Comparison of ENCODE assay signal across 8 cellular contexts in genomic region chr1:84478876-84479868, GRCh38. TPM values are rescaled to one million over a fixed set of nuclear protein-coding genes. Genes with fewer than 3 reads are reported as not detected.
DNase-seq lines count a peak whose midpoint lies in the region; ATAC-seq and TF ChIP-seq lines count a peak whose summit lies in the region.

Gene RPF1 (plus strand): TSS chr1:84479266. CDS start chr1:84479282, 16 bp downstream.

- H3K36me3 ChIP-seq in GM23338 (ENCODE audit: insufficient read depth) = peaks cover 9% of the 10 kb centered on the region; the same call in 1 of the 2 replicates
- peaks cover 32% of the 10 kb centered on the region for H3K36me3 ChIP-seq in RWPE2 (ENCODE audit: low read depth)

- H4K20me1 ChIP-seq in GM23338 (replicated peaks; ENCODE audit: insufficient read depth) = peaks cover 6% of the 10 kb centered on the region; the same call in 1 of the 2 replicates

- H3K4me1 Mint-ChIP-seq in GM23338 (peaks cover 6% of the 10 kb centered on the region), nephron progenitor cell (peaks cover 34% of the 10 kb centered on the region)
- H3K4me1 Mint-ChIP-seq in stimulated activated naive CD8-positive, alpha-beta T cell treated with anti-CD3 and anti-CD28 coated beads, Interleukin-15, Interleukin-2, amounts not matched to agents 100 ng/mL and 50 ng/mL, for 24 hours (ENCODE audit: low read depth) = peaks cover 43% of the 10 kb centered on the region

- H3K4me3 ChIP-seq in GM23338 (peak within 1 kb of the TSS; percentile 61), RWPE2 (ENCODE audit: severe bottlenecking) (peak within 1 kb of the TSS; percentile 60)

- H3K9me3 ChIP-seq in RWPE2 (ENCODE audit: severe bottlenecking) = no peaks in the 10 kb centered on the region

- TF ChIP-seq CTCF in GM23338 (conservative IDR thresholded peaks at IDR 0.05; ENCODE audit: low read depth in 2 of 2) (no peak), RWPE2 (IDR thresholded peaks at IDR 0.05; ENCODE audit: poor library complexity, severe bottlenecking) (no peak), nephron progenitor cell (IDR thresholded peaks at IDR 0.05) (no peak)

- peaks cover 9% of the 10 kb centered on the region for H3K4me1 ChIP-seq in GM23338 (ENCODE audit: insufficient read depth)
- H3K4me1 ChIP-seq in RWPE2 (ENCODE audit: insufficient read depth, poor library complexity, severe bottlenecking) = peaks cover 14% of the 10 kb centered on the region

- peak within 1 kb of the TSS; percentile 92 for H2AFZ ChIP-seq in GM23338

- peak within 1 kb of the TSS; percentile 98 for H3K27ac Mint-ChIP-seq in GM23338
- H3K27ac Mint-ChIP-seq in nephron progenitor cell = peak within 1 kb of the TSS; percentile 99
- H3K27ac Mint-ChIP-seq in stimulated activated naive CD8-positive, alpha-beta T cell treated with anti-CD3 and anti-CD28 coated beads, Interleukin-15, Interleukin-2, amounts not matched to agents 100 ng/mL and 50 ng/mL, for 24 hours = peak within 1 kb of the TSS; percentile 99

- H3K9me2 ChIP-seq in GM23338 (ENCODE audit: insufficient read depth) = peaks cover 13% of the 10 kb centered on the region

- peak within 1 kb of the TSS; percentile 58 for H3K27ac ChIP-seq in GM23338 (ENCODE audit: low read depth)
- H3K27ac ChIP-seq in RWPE2 (ENCODE audit: poor library complexity, severe bottlenecking) = peak within 1 kb of the TSS; percentile 60

- H3K36me3 Mint-ChIP-seq in GM23338 (ENCODE audit: low read depth) (peaks cover 28% of the 10 kb centered on the region), nephron progenitor cell (ENCODE audit: low read depth) (peaks cover 46% of the 10 kb centered on the region)
- peaks cover 46% of the 10 kb centered on the region for H3K36me3 Mint-ChIP-seq in stimulated activated naive CD8-positive, alpha-beta T cell treated with anti-CD3 and anti-CD28 coated beads, Interleukin-15, Interleukin-2, amounts not matched to agents 100 ng/mL and 50 ng/mL, for 24 hours (ENCODE audit: low read depth)

- peaks cover 45% of the 10 kb centered on the region for H3K79me2 ChIP-seq in GM23338 (replicated peaks; ENCODE audit: insufficient read depth)

- peak; percentile 98 for ATAC-seq in GM23338
- ATAC-seq in RWPE2 (ENCODE audit: low read depth) = peak; percentile 94

- peaks cover 24% of the 10 kb centered on the region for H3K27me3 Mint-ChIP-seq in GM23338 (ENCODE audit: insufficient read depth, low read depth, poor library complexity)
- peaks cover 49% of the 10 kb centered on the region for H3K27me3 Mint-ChIP-seq in nephron progenitor cell (ENCODE audit: low read depth, poor library complexity)
- peaks cover 23% of the 10 kb centered on the region for H3K27me3 Mint-ChIP-seq in stimulated activated naive CD8-positive, alpha-beta T cell treated with anti-CD3 and anti-CD28 coated beads, Interleukin-15, Interleukin-2, amounts not matched to agents 100 ng/mL and 50 ng/mL, for 24 hours

- peak within 1 kb of the TSS; percentile 88 for H3K4me2 ChIP-seq in GM23338

- H3F3A ChIP-seq in GM23338 (replicated peaks; ENCODE audit: low read depth) = no peaks in the 10 kb centered on the region

- H3K9me3 Mint-ChIP-seq in GM23338 (peaks cover 19% of the 10 kb centered on the region), nephron progenitor cell (peaks cover 28% of the 10 kb centered on the region)
- H3K9me3 Mint-ChIP-seq in stimulated activated naive CD8-positive, alpha-beta T cell treated with anti-CD3 and anti-CD28 coated beads, Interleukin-15, Interleukin-2, amounts not matched to agents 100 ng/mL and 50 ng/mL, for 24 hours = peaks cover 16% of the 10 kb centered on the region

- H3K27me3 ChIP-seq in GM23338 (ENCODE audit: insufficient read depth) = peaks cover 45% of the 10 kb centered on the region
- no peaks in the 10 kb centered on the region for H3K27me3 ChIP-seq in RWPE2 (ENCODE audit: insufficient read depth, poor library complexity, severe bottlenecking)

- H3K4me3 Mint-ChIP-seq in GM23338 (peak within 1 kb of the TSS; percentile 94), nephron progenitor cell (peak within 1 kb of the TSS; percentile 100)
- H3K4me3 Mint-ChIP-seq in stimulated activated naive CD8-positive, alpha-beta T cell treated with anti-CD3 and anti-CD28 coated beads, Interleukin-15, Interleukin-2, amounts not matched to agents 100 ng/mL and 50 ng/mL, for 24 hours = peak within 1 kb of the TSS; percentile 100

- DNase-seq in EL (peak; percentile 85), GM23338 (ENCODE audit: low spot score) (peak; percentile 88), LHCN-M2 (ENCODE audit: low read depth) (peak; percentile 87), RWPE2 (ENCODE audit: low spot score) (peak; percentile 57), fibroblast of the conjunctiva (ENCODE audit: low read depth) (peak; percentile 54), nephron progenitor cell (peak; percentile 72)
- DNase-seq in activated effector memory CD4-positive, alpha-beta T cell treated with Interleukin-2 at 50 U/mL for 16 hours = peak; percentile 71

TF ChIP-seq in GM23338, 12 proteins besides CTCF, POLR2A, EP300 and RAD21 (continues in another document):
- TF ChIP-seq ZNF114 (CRISPR knock-in tag; IDR thresholded peaks at IDR 0.05) (peak; percentile 99), JUNB (IDR thresholded peaks at IDR 0.05; ENCODE audit: unreplicated experiment) (no peak), CREB1 (CRISPR knock-in tag; IDR thresholded peaks at IDR 0.05; ENCODE audit: low read depth) (peak; percentile 61; the same call in 1 of the 2 replicates), ZNF331 (CRISPR knock-in tag; IDR thresholded peaks at IDR 0.05; ENCODE audit: low read depth) (peak; percentile 46; the same call in 1 of the 2 replicates), EZH2 (IDR thresholded peaks at IDR 0.05; ENCODE audit: low read depth, unreplicated experiment) (no peak), ZNF462 (CRISPR knock-in tag; IDR thresholded peaks at IDR 0.05) (0 out of 2 replicates have a peak, but pooled peaks have one; percentile 40), POLR2AphosphoS5 (IDR thresholded peaks at IDR 0.05; ENCODE audit: low read depth) (peak; percentile 89), NANOG (IDR thresholded peaks at IDR 0.05; ENCODE audit: borderline replicate concordance) (peak; percentile 99), STAT1 (IDR thresholded peaks at IDR 0.05; ENCODE audit: unreplicated experiment) (no peak)

RNA-seq across cellular contexts. Expression of gene RPF1, which starts in this region (rescaled TPM):
- 56.4 and 62.6 TPM in 2 replicates for total RNA-seq in GM23338 (2014; rRNA removed; shearing (Covaris generic))
- 57.1 and 58.9 TPM in 2 replicates for polyA plus RNA-seq in GM23338 (2016; fragmentation: Nextera tagmentation; extraction: Ambion mirVana)
- total RNA-seq in LHCN-M2 (2014; rRNA removed) = 46.4 and 46.8 TPM in 2 replicates
- polyA plus RNA-seq in LHCN-M2 (2012) = 23.6 TPM

Comparison
In these comparisons a context has a peak if more than half of its experiments do, and no peak if none do; other contexts are left out.
1. Peak in every context shown above with its lines: DNase-seq, ATAC-seq, H3K4me3 ChIP-seq and H3K27ac ChIP-seq.